12 cellular contexts compared by ENCODE assay signal in genomic region chr1:243525085-243525487, GRCh38.
DNase-seq lines count a peak whose midpoint lies in the region; ATAC-seq and TF ChIP-seq lines count a peak whose summit lies in the region.
"Had no signal": no experiment of that assay in that cellular context is flagged by ENCODE, and none has a peak within 500 bp of the region (broad histone marks: within the 10 kb centered on the region; RNA-seq: fewer than 3 reads in every experiment).

No MANE protein-coding gene starts in this region.

- in situ Hi-C loops in IMR-90 (cut with MboI; ENCODE audit: low sequenced_read_pairs), result no loop called here

- H2AK9ac ChIP-seq in IMR-90 (replicated peaks; ENCODE audit: low read depth, low read length, poor library complexity), result no peak overlapping the region

- no peak overlapping the region; the same call in 1 of the 2 replicates for H4K5ac ChIP-seq in IMR-90 (ENCODE audit: low read depth, low read length)

- no peak overlapping the region for H3K4me3 Mint-ChIP-seq in chondrocyte (ENCODE audit: unreplicated experiment)
- H3K4me3 Mint-ChIP-seq: CD14-positive monocyte had no signal

- H3K36me3 ChIP-seq in IMR-90 (ENCODE audit: control insufficient read depth, insufficient read depth, low read length) (peaks cover 2% of the 10 kb centered on the region; the same call in 1 of the 2 replicates), mesodermal cell (ENCODE audit: control insufficient read depth, insufficient read depth, low read length) (peaks cover 7% of the 10 kb centered on the region)

- no peak for TF ChIP-seq RAD21 in IMR-90 (IDR thresholded peaks at IDR 0.05; ENCODE audit: low read length)

- H3K56ac ChIP-seq in IMR-90 (ENCODE audit: extremely low read depth, insufficient read depth, low read length), result no peak overlapping the region

- H2AFZ ChIP-seq in IMR-90 (replicated peaks; ENCODE audit: low read length, poor library complexity), result no peak overlapping the region

- peak overlapping the region; percentile 2; the same call in 1 of the 2 replicates for H3K18ac ChIP-seq in IMR-90 (ENCODE audit: low read depth, low read length)

- CTCF ChIA-PET in IMR-90 (lab: Yijun Ruan, JAX), result no interaction called here

- H2BK15ac ChIP-seq in IMR-90 (ENCODE audit: low read depth, low read length), result no peak overlapping the region

- intact Hi-C loops in IMR-90 (cut with micrococcal nuclease), result no loop called here

- peak; percentile 75 for ATAC-seq in IMR-90 (ENCODE audit: low read depth)
- ATAC-seq in GM19324 (IDR thresholded peaks at IDR 0.05; ENCODE audit: low FRiP score, unreplicated experiment), result no peak

- WGBS in IMR-90 (ENCODE audit: extremely low coverage in 2 of 2, insufficient read length in 1 of 2), 2 experiments, result 0% methylated on average over 1 of the region's 2 CpGs; no CpG with 5 or more reads in 1 of the 2 experiments
- WGBS in mesodermal cell (ENCODE audit: insufficient coverage in 2 of 2), 2 experiments, result 79 to 86% methylated on average over 1 to 2 of the region's 2 CpGs

- H2BK20ac ChIP-seq in IMR-90 (ENCODE audit: low read depth, low read length), result peak overlapping the region; percentile 54

- H3K9me3 ChIP-seq in IMR-90 (ENCODE audit: control insufficient read depth, insufficient read depth, low read length) (no peaks in the 10 kb centered on the region), mesodermal cell (ENCODE audit: control insufficient read depth, low read length) (peaks cover 5% of the 10 kb centered on the region)

- peaks cover 28% of the 10 kb centered on the region for H3K4me1 Mint-ChIP-seq in chondrocyte (ENCODE audit: low read depth)

- DNase-seq in AG08396 (ENCODE audit: low spot score) (peak; percentile 65), IMR-90 (peak; percentile 87), chondrocyte (ENCODE audit: low spot score) (no peak), GM19238 (ENCODE audit: insufficient read length, low spot score) (no peak)
- no peak for DNase-seq in activated CD4-positive, alpha-beta T cell treated with anti-CD3 and anti-CD28 coated beads, Interleukin-2, amount 50 U/mL, for 48 hours
- no peak for DNase-seq in stimulated activated CD4-positive, alpha-beta T cell treated with anti-CD3 and anti-CD28 coated beads, Interleukin-12 subunit alpha, Interleukin-12 subunit beta, amount 100 ng/mL, for 4 hours
- DNase-seq: activated naive CD4-positive, alpha-beta T cell; NCI-H1092 had no signal

- no peaks in the 10 kb centered on the region for H3K27me3 ChIP-seq in IMR-90 (ENCODE audit: control insufficient read depth, insufficient read depth, low read length)

- H2AK5ac ChIP-seq in IMR-90 (ENCODE audit: low read depth, low read length), result no peak overlapping the region

- H3K9me1 ChIP-seq in IMR-90 (ENCODE audit: insufficient read depth, low read length), result peaks cover 3% of the 10 kb centered on the region; the same call in 1 of the 2 replicates

- H4K8ac ChIP-seq in IMR-90 (ENCODE audit: low read depth in 2 of 2, low read length in 2 of 2), result peak overlapping the region; percentile 2 to 59; a peak in 2 of 4 replicates

- no peak overlapping the region for H4K91ac ChIP-seq in IMR-90 (ENCODE audit: insufficient read depth, low read depth, low read length)

- peak overlapping the region; percentile 84 for H3K14ac ChIP-seq in IMR-90 (replicated peaks; ENCODE audit: low read depth, low read length)

- H3K23ac ChIP-seq in IMR-90 (ENCODE audit: low read depth, low read length), result no peak overlapping the region

- peak overlapping the region; percentile 67 for H2BK120ac ChIP-seq in IMR-90 (ENCODE audit: low read depth, low read length)

- BruUV-seq in IMR-90 (replicated peaks; lab: Mats Ljungman, UMichigan), result no TSS peak

- TF ChIP-seq CTCF in IMR-90 (conservative IDR thresholded peaks at IDR 0.05; ENCODE audit: low read depth, low read length), result no peak
- TF ChIP-seq CTCF in chondrocyte (IDR thresholded peaks at IDR 0.05), result no peak

- peak overlapping the region; percentile 67 for H2BK5ac ChIP-seq in IMR-90 (ENCODE audit: low read depth, low read length, poor library complexity, severe bottlenecking)

- peaks cover 7% of the 10 kb centered on the region for H3K9me3 Mint-ChIP-seq in chondrocyte (ENCODE audit: low read depth)

- peaks cover 19 to 22% of the 10 kb centered on the region in 2 experiments for H3K79me1 ChIP-seq in IMR-90 (ENCODE audit: low read depth in 1 of 2, low read length in 2 of 2)

- H3K4me2 ChIP-seq in IMR-90 (ENCODE audit: low read depth, low read length), result peak overlapping the region; percentile 6; the same call in 1 of the 2 replicates

- no peak for TF ChIP-seq POLR2A in IMR-90 (IDR thresholded peaks at IDR 0.05; ENCODE audit: low read depth, low read length)

- dilution Hi-C loops in IMR-90 (cut with HindIII; ENCODE audit: low sequenced_read_pairs, unreplicated experiment), result no loop called here

- peaks cover 3% of the 10 kb centered on the region for H3K4me1 ChIP-seq in IMR-90 (ENCODE audit: control insufficient read depth, insufficient read depth, low read length)
- H3K4me1 ChIP-seq in mesodermal cell (ENCODE audit: control insufficient read depth, insufficient read depth, low read length, poor library complexity, severe bottlenecking), result peaks cover 16% of the 10 kb centered on the region

- H3K9ac ChIP-seq in IMR-90 (ENCODE audit: low read depth, low read length), result no peak overlapping the region

- H3K4ac ChIP-seq in IMR-90 (ENCODE audit: low read depth, low read length), result peak overlapping the region; percentile 67; the same call in 1 of the 2 replicates

- H3K27me3 Mint-ChIP-seq in chondrocyte (ENCODE audit: low read depth), result no peaks in the 10 kb centered on the region

- H3K36me3 Mint-ChIP-seq in chondrocyte (ENCODE audit: low read depth), result peaks cover 3% of the 10 kb centered on the region

- H3K27ac ChIP-seq in IMR-90 (ENCODE audit: insufficient read depth, low read length) (peak overlapping the region; percentile 14), mesodermal cell (ENCODE audit: low read depth, low read length, severe bottlenecking) (peak overlapping the region; percentile 31)
- H3K27ac ChIP-seq: VCaP had no signal

- POLR2A ChIA-PET in IMR-90 (lab: Charles Lee; ENCODE audit: unreplicated experiment), result no interaction called here

- H4K20me1 ChIP-seq in IMR-90 (ENCODE audit: insufficient read depth, low read length), result peaks cover 3% of the 10 kb centered on the region; the same call in 1 of the 2 replicates

- H3K27ac Mint-ChIP-seq in chondrocyte (ENCODE audit: unreplicated experiment), result peak overlapping the region; percentile 75

- H3K4me3 ChIP-seq in IMR-90 (ENCODE audit: insufficient read depth, low read depth, low read length) (no peak overlapping the region), mesodermal cell (ENCODE audit: extremely low read depth, insufficient read depth, low read length, poor library complexity, severe bottlenecking) (no peak overlapping the region)

TF ChIP-seq in IMR-90, 13 proteins besides CTCF, POLR2A, EP300 and RAD21:
- TF ChIP-seq FOS (IDR thresholded peaks at IDR 0.05; ENCODE audit: low read depth, low read length), result 0 out of 2 replicates have a peak, but pooled peaks have one; percentile 8
- peak; percentile 98 for TF ChIP-seq NFE2L2 (IDR thresholded peaks at IDR 0.05; ENCODE audit: low read depth, low read length)
- TF ChIP-seq RFX5 (IDR thresholded peaks at IDR 0.05; ENCODE audit: low read depth, low read length), result no peak
- TF ChIP-seq RCOR1 (IDR thresholded peaks at IDR 0.05; ENCODE audit: insufficient replicate concordance, low read length), result no peak
- peak; percentile 78 for TF ChIP-seq MAFK (IDR thresholded peaks at IDR 0.05; ENCODE audit: low read depth, low read length)
- TF ChIP-seq USF2 (IDR thresholded peaks at IDR 0.05; ENCODE audit: low read depth, low read length), result no peak
- TF ChIP-seq SMC3 (IDR thresholded peaks at IDR 0.05; ENCODE audit: low read depth, low read length), result no peak
- peak; percentile 6; the same call in 1 of the 2 replicates for TF ChIP-seq CEBPB (IDR thresholded peaks at IDR 0.05; ENCODE audit: low read depth, low read length)
- no peak for TF ChIP-seq MAZ (IDR thresholded peaks at IDR 0.05; ENCODE audit: borderline replicate concordance, low read depth, low read length)
TF ChIP-seq in IMR-90: peak in this region for 4.

Comparison
In these comparisons a context has a peak if more than half of its experiments do, and no peak if none do; other contexts are left out.
1. DNase-seq: peak in AG08396 (single experiment) and IMR-90 (single experiment); none in chondrocyte (single experiment), activated CD4-positive, alpha-beta T cell treated with anti-CD3 and anti-CD28 coated beads, Interleukin-2, amount 50 U/mL, for 48 hours (0 of 2), stimulated activated CD4-positive, alpha-beta T cell treated with anti-CD3 and anti-CD28 coated beads, Interleukin-12 subunit alpha, Interleukin-12 subunit beta, amount 100 ng/mL, for 4 hours (single experiment) and GM19238 (single experiment).